In genomic region chr10:132785433-132786278, GRCh38 we compare ENCODE assay signal across 13 cellular contexts. TPM values are rescaled to one million over a fixed set of nuclear protein-coding genes. Genes with fewer than 3 reads are reported as not detected.
DNase-seq lines count a peak whose midpoint lies in the region; ATAC-seq and TF ChIP-seq lines count a peak whose summit lies in the region.
"Had no signal": no experiment of that assay in that cellular context is flagged by ENCODE, and none has a peak within 500 bp of the region (broad histone marks: within the 10 kb centered on the region; RNA-seq: fewer than 3 reads in every experiment).

TSS of gene NKX6-2 (minus strand) at chr10:132786147. CDS start at chr10:132785948, 199 bp downstream.

- WGBS in HUES64, result 1% methylated on average over 144 of the region's 144 CpGs
- WGBS in smooth muscle cell (ENCODE audit: low lambda C conversion rate), result 7% methylated on average over 18 of the region's 144 CpGs

- peak; percentile 28 for DNase-seq in cerebellum (ENCODE audit: low spot score)
- DNase-seq in smooth muscle cell (lab: John Stamatoyannopoulos, UW; ENCODE audit: unreplicated experiment), result no peak
- no peak for DNase-seq in KG1 (lab: John Stamatoyannopoulos, UW)
- no peak for DNase-seq in COR-L47 (lab: John Stamatoyannopoulos, UW)
- DNase-seq: activated CD4-positive, alpha-beta T cell treated with anti-CD3 and anti-CD28 coated beads, Interleukin-2, amount 10 ng/mL, durations not matched to agents 24 days and 14 days; aorta; CD8-positive, alpha-beta T cell; NCI-H2107 had no signal

- peaks cover 93% of the 10 kb centered on the region for H3K27me3 ChIP-seq in HUES64 (ENCODE audit: insufficient read depth, low read length)
- peaks cover 94% of the 10 kb centered on the region for H3K27me3 ChIP-seq in smooth muscle cell (ENCODE audit: low read depth)

- peak within 1 kb of the TSS; percentile 51 for H3K4me2 ChIP-seq in smooth muscle cell

- H4K20me1 ChIP-seq in smooth muscle cell (ENCODE audit: low read depth), result peaks cover 50% of the 10 kb centered on the region

- H3K27ac ChIP-seq in HUES64 (ENCODE audit: low read depth, low read length) (no peak within 1 kb of the TSS), smooth muscle cell (ENCODE audit: low read depth) (no peak within 1 kb of the TSS)

- no peak within 1 kb of the TSS for H3K9ac ChIP-seq in HUES64 (ENCODE audit: low read depth, low read length)
- no peak within 1 kb of the TSS for H3K9ac ChIP-seq in smooth muscle cell (ENCODE audit: low read depth)

- H3K79me2 ChIP-seq in smooth muscle cell (ENCODE audit: low read depth), result no peaks in the 10 kb centered on the region

- TF ChIP-seq CTCF in smooth muscle cell (IDR thresholded peaks at IDR 0.05; ENCODE audit: borderline replicate concordance, insufficient read depth, poor library complexity, severe bottlenecking), result no peak

- H3K9me3 ChIP-seq in HUES64 (ENCODE audit: insufficient read depth, low read depth, low read length) (no peaks in the 10 kb centered on the region), iPS-18c (ENCODE audit: control insufficient read depth, insufficient read depth, low read length) (peaks cover 13% of the 10 kb centered on the region), smooth muscle cell (replicated peaks; ENCODE audit: low read depth) (no peaks in the 10 kb centered on the region)

- H3K36me3 ChIP-seq in HUES64 (ENCODE audit: insufficient read depth, low read length), result no peaks in the 10 kb centered on the region
- H3K36me3 ChIP-seq in smooth muscle cell (ENCODE audit: low read depth), result no peaks in the 10 kb centered on the region

- peak within 1 kb of the TSS; percentile 32 for H3K4me3 ChIP-seq in HUES64 (ENCODE audit: low read length)
- H3K4me3 ChIP-seq in iPS-18c (ENCODE audit: insufficient read depth, low read depth, low read length), result peak within 1 kb of the TSS; percentile 40; the same call in 1 of the 2 replicates
- H3K4me3 ChIP-seq in smooth muscle cell, result no peak within 1 kb of the TSS

- H3K4me1 ChIP-seq in HUES64 (ENCODE audit: insufficient read depth, low read length), result peaks cover 14% of the 10 kb centered on the region
- no peaks in the 10 kb centered on the region for H3K4me1 ChIP-seq in smooth muscle cell (ENCODE audit: low read depth)

- peaks cover 6% of the 10 kb centered on the region for H3F3A ChIP-seq in smooth muscle cell (ENCODE audit: low read depth)

- ATAC-seq in GM19351 (IDR thresholded peaks at IDR 0.05; ENCODE audit: unreplicated experiment), result no peak
- ATAC-seq: CD8-positive, alpha-beta T cell; sciatic nerve had no signal

- H2AFZ ChIP-seq in smooth muscle cell (ENCODE audit: low read depth), result no peak within 1 kb of the TSS

RNA-seq across cellular contexts. Expression of gene NKX6-2, which starts in this region (rescaled TPM):
- not detected for polyA plus RNA-seq in HUES64 (2013, experiment 1 of 2)
- not detected for polyA plus RNA-seq in HUES64 (2013, experiment 2 of 2)
- total RNA-seq in cerebellum (not detected), smooth muscle cell (not detected in 2 replicates)
- polyA plus RNA-seq in smooth muscle cell, result 8.1 and 12.7 TPM in 2 replicates
- total RNA-seq: activated CD4-positive, alpha-beta T cell treated with anti-CD3 and anti-CD28 coated beads, Interleukin-2, amount 10 ng/mL, durations not matched to agents 24 days and 14 days; aorta; CD8-positive, alpha-beta T cell; T-helper 1 cell treated with Interleukin-12 subunit alpha and Interleukin-12 subunit beta and Interleukin-4 antibody, amounts not matched to agents 30 ng/mL and 1 ng/mL, for 36 hours had no signal
- polyA plus RNA-seq: aorta had no signal

Comparison
In these comparisons a context has a peak if more than half of its experiments do, and no peak if none do; other contexts are left out.
1. Peak in DNase-seq in cerebellum; RNA of the gene not detected or under 1 TPM.